ENCODE assay signal across 1 cellular context in the genomic region with DNA sequence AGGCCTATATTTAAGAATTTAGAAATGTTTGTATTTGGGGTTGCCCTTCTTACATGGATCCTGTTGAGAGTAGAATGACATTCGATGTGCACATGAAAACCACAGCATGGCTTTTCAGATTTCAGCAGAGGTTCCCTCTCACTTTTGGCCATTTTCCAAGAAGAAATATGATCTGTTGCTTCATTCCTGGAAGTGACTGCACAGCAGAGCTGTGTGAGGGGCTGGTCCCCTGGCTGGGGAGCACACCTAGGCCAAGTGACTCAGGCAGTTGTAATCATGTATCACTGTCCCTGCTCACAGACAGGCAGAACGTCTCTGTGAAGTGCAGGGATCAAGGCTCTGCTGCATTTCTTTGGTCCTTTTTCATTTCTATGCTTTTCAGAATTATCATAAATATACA.
TF ChIP-seq lines count a peak whose summit lies in the region.

No MANE protein-coding gene starts in this region.

TF ChIP-seq in A549, 52 proteins besides CTCF, POLR2A, EP300 and RAD21 (continued from another document):
- TF ChIP-seq, protein P1, sequence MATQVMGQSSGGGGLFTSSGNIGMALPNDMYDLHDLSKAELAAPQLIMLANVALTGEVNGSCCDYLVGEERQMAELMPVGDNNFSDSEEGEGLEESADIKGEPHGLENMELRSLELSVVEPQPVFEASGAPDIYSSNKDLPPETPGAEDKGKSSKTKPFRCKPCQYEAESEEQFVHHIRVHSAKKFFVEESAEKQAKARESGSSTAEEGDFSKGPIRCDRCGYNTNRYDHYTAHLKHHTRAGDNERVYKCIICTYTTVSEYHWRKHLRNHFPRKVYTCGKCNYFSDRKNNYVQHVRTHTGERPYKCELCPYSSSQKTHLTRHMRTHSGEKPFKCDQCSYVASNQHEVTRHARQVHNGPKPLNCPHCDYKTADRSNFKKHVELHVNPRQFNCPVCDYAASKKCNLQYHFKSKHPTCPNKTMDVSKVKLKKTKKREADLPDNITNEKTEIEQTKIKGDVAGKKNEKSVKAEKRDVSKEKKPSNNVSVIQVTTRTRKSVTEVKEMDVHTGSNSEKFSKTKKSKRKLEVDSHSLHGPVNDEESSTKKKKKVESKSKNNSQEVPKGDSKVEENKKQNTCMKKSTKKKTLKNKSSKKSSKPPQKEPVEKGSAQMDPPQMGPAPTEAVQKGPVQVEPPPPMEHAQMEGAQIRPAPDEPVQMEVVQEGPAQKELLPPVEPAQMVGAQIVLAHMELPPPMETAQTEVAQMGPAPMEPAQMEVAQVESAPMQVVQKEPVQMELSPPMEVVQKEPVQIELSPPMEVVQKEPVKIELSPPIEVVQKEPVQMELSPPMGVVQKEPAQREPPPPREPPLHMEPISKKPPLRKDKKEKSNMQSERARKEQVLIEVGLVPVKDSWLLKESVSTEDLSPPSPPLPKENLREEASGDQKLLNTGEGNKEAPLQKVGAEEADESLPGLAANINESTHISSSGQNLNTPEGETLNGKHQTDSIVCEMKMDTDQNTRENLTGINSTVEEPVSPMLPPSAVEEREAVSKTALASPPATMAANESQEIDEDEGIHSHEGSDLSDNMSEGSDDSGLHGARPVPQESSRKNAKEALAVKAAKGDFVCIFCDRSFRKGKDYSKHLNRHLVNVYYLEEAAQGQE (IDR thresholded peaks at IDR 0.05): no peak
